19 cellular contexts compared by ENCODE assay signal in the genomic region with DNA sequence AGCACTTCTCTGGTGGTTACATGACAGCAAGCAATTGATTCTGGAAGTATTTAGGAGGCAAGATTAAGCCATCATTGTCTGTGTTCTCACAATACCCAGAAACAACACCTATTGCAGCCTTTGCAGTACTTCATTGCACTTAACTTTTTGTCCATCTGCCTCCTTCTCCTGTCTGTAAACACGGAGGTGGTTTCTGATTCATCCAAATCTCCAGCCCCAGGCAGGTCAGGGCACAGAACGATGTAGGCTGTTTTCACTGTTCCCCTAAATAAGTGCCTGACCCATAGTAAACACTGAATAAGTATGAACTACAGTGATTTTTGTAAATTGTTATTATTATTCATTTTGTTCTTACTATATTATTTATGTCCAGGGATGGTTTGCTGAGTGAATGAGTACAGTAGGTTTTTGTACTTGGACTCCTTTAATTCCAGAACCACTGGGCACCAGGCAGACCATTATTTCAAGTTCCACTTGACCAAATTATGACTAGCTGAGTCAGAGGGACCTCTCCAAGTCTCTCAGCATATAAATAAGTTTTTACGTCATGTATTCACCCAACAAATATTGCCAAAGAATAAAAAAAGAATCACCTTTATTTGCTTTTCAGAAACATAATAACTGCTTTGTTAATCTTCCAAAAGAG.
"Had no signal": no experiment of that assay in that cellular context is flagged by ENCODE, and none has a peak within 500 bp of the region (broad histone marks: within the 10 kb centered on the region; RNA-seq: fewer than 3 reads in every experiment).

No MANE protein-coding gene starts in this region.

- H3K27ac ChIP-seq: hepatocyte, prostate gland, skin epidermis, tibial artery, vagina had no signal

- H2AFZ ChIP-seq: hepatocyte had no signal

- H3K27me3 ChIP-seq: hepatocyte, tibial artery, vagina had no signal

- H3K36me3 Mint-ChIP-seq: naive thymus-derived CD4-positive, alpha-beta T cell had no signal

- H3K9me3 Mint-ChIP-seq: activated CD4-positive, alpha-beta T cell treated with anti-CD3 and anti-CD28 coated beads, Interleukin-2, amount 10 ng/mL, durations not matched to agents 7 days and 5 days; activated naive CD4-positive, alpha-beta T cell treated with anti-CD3 and anti-CD28 coated beads for 36 hours; activated T-cell treated with anti-CD3 and anti-CD28 coated beads, Interleukin-2, amount 50 U/mL, for 4 hours had no signal

- DNase-seq: activated CD4-positive, alpha-beta T cell treated with anti-CD3 and anti-CD28 coated beads, Interleukin-2, amount 10 ng/mL, durations not matched to agents 7 days and 5 days; activated CD8-positive, alpha-beta memory T cell treated with anti-CD3 and anti-CD28 coated beads, Interleukin-2, amount 50 U/mL, for 4 hours; activated naive CD4-positive, alpha-beta T cell treated with anti-CD3 and anti-CD28 coated beads for 36 hours; activated T-cell treated with anti-CD3 and anti-CD28 coated beads, Interleukin-2, amount 50 U/mL, for 4 hours; anterior cingulate cortex; cerebellar nuclear complex; cortex of kidney; mesenchymal stem cell; naive thymus-derived CD4-positive, alpha-beta T cell; right cardiac atrium; stimulated activated naive CD8-positive, alpha-beta T cell treated with anti-CD3 and anti-CD28 coated beads, Interleukin-15, Interleukin-2, amounts not matched to agents 100 U/mL and 50 U/mL, for 24 hours; substantia nigra; T1000; tibial artery had no signal

- H3K4me3 Mint-ChIP-seq: activated CD4-positive, alpha-beta T cell treated with anti-CD3 and anti-CD28 coated beads, Interleukin-2, amount 10 ng/mL, durations not matched to agents 7 days and 5 days; activated naive CD4-positive, alpha-beta T cell treated with anti-CD3 and anti-CD28 coated beads for 36 hours; activated T-cell treated with anti-CD3 and anti-CD28 coated beads, Interleukin-2, amount 50 U/mL, for 4 hours; naive thymus-derived CD4-positive, alpha-beta T cell had no signal

- H3K4me2 ChIP-seq: hepatocyte had no signal

- H3K4me1 Mint-ChIP-seq: activated CD4-positive, alpha-beta T cell treated with anti-CD3 and anti-CD28 coated beads, Interleukin-2, amount 10 ng/mL, durations not matched to agents 7 days and 5 days had no signal

- H3K9me3 ChIP-seq: prostate gland, tibial artery, vagina had no signal

- H3K4me3 ChIP-seq: hepatocyte, prostate gland, skin epidermis, tibial artery, vagina had no signal

- H3K4me1 ChIP-seq: prostate gland, tibial artery had no signal

- H3K79me2 ChIP-seq: hepatocyte had no signal

- ATAC-seq: activated T-cell treated with anti-CD3 and anti-CD28 coated beads, Interleukin-2, amount 50 U/mL, for 4 hours; naive thymus-derived CD4-positive, alpha-beta T cell; right cardiac atrium; stimulated activated naive CD8-positive, alpha-beta T cell treated with anti-CD3 and anti-CD28 coated beads, Interleukin-15, Interleukin-2, amounts not matched to agents 100 U/mL and 50 U/mL, for 24 hours had no signal

- H3K36me3 ChIP-seq: prostate gland, tibial artery, vagina had no signal

- FAIRE-seq: islet of Langerhans had no signal

- H3K27ac Mint-ChIP-seq: activated CD4-positive, alpha-beta T cell treated with anti-CD3 and anti-CD28 coated beads, Interleukin-2, amount 10 ng/mL, durations not matched to agents 7 days and 5 days; activated naive CD4-positive, alpha-beta T cell treated with anti-CD3 and anti-CD28 coated beads for 36 hours; naive thymus-derived CD4-positive, alpha-beta T cell had no signal
